ENCODE assay signal across 19 cellular contexts in genomic region chr10:69761320-69761719, GRCh38. TPM values are rescaled to one million over a fixed set of nuclear protein-coding genes. Genes with fewer than 3 reads are reported as not detected.
DNase-seq lines count a peak whose midpoint lies in the region; ATAC-seq and TF ChIP-seq lines count a peak whose summit lies in the region.
"Had no signal": no experiment of that assay in that cellular context is flagged by ENCODE, and none has a peak within 500 bp of the region (broad histone marks: within the 10 kb centered on the region; RNA-seq: fewer than 3 reads in every experiment).

No MANE protein-coding gene starts in this region.

- no peaks in the 10 kb centered on the region for H4K20me1 ChIP-seq in IMR-90 (ENCODE audit: insufficient read depth, low read length)
- H4K20me1 ChIP-seq in neural progenitor cell (ENCODE audit: low read depth), result no peaks in the 10 kb centered on the region
- no peaks in the 10 kb centered on the region for H4K20me1 ChIP-seq in osteoblast (ENCODE audit: insufficient read depth, low read length)
- H4K20me1 ChIP-seq: BLaER1 had no signal

- H3K9ac ChIP-seq in IMR-90 (ENCODE audit: low read depth, low read length), result no peak overlapping the region
- no peak overlapping the region for H3K9ac ChIP-seq in neural progenitor cell
- H3K9ac ChIP-seq: BLaER1 had no signal

- TF ChIP-seq RAD21 in IMR-90 (IDR thresholded peaks at IDR 0.05; ENCODE audit: low read length), result no peak

- no peak overlapping the region for H2AK9ac ChIP-seq in IMR-90 (replicated peaks; ENCODE audit: low read depth, low read length, poor library complexity)

- H2BK5ac ChIP-seq in IMR-90 (ENCODE audit: low read depth, low read length, poor library complexity, severe bottlenecking), result no peak overlapping the region

- no peak overlapping the region for H2BK20ac ChIP-seq in IMR-90 (ENCODE audit: low read depth, low read length)

- in situ Hi-C loops in IMR-90 (cut with MboI; ENCODE audit: low sequenced_read_pairs), result no loop called here

- no peak overlapping the region for H3K4ac ChIP-seq in IMR-90 (ENCODE audit: low read depth, low read length)

- no peak overlapping the region; the same call in 1 of the 2 replicates for H4K5ac ChIP-seq in IMR-90 (ENCODE audit: low read depth, low read length)

- H3K79me2 ChIP-seq in neural progenitor cell (ENCODE audit: low read depth), result no peaks in the 10 kb centered on the region
- no peaks in the 10 kb centered on the region for H3K79me2 ChIP-seq in osteoblast (ENCODE audit: insufficient read depth, low read length)

- H3K9me3 ChIP-seq in IMR-90 (ENCODE audit: control insufficient read depth, insufficient read depth, low read length) (no peaks in the 10 kb centered on the region), neural progenitor cell (ENCODE audit: low read depth) (no peaks in the 10 kb centered on the region), osteoblast (ENCODE audit: low read depth, low read length) (no peaks in the 10 kb centered on the region), MG63 (no peaks in the 10 kb centered on the region)
- H3K9me3 ChIP-seq: BE2C, BLaER1 had no signal

- peak overlapping the region; percentile 8; the same call in 1 of the 2 replicates for H2AK5ac ChIP-seq in IMR-90 (ENCODE audit: low read depth, low read length)

- TF ChIP-seq CTCF in IMR-90 (conservative IDR thresholded peaks at IDR 0.05; ENCODE audit: low read depth, low read length) (no peak), neural progenitor cell (IDR thresholded peaks at IDR 0.05) (no peak), osteoblast (IDR thresholded peaks at IDR 0.05; ENCODE audit: extremely low read depth, low read depth, low read length) (no peak), endothelial cell (IDR thresholded peaks at IDR 0.05; ENCODE audit: unreplicated experiment) (no peak)

- no peak for ATAC-seq in IMR-90 (ENCODE audit: low read depth)
- no peak for ATAC-seq in stimulated activated effector memory CD8-positive, alpha-beta T cell treated with anti-CD3 and anti-CD28 coated beads, Interleukin-12 subunit alpha, Interleukin-12 subunit beta, amount 100 ng/mL, for 72 hours

- H3K4me1 Mint-ChIP-seq in neural progenitor cell (peaks cover 14% of the 10 kb centered on the region), endothelial cell (ENCODE audit: unreplicated experiment) (no peaks in the 10 kb centered on the region)
- H3K4me1 Mint-ChIP-seq in stimulated activated effector memory CD8-positive, alpha-beta T cell treated with anti-CD3 and anti-CD28 coated beads, Interleukin-12 subunit alpha, Interleukin-12 subunit beta, amount 100 ng/mL, for 72 hours, result no peaks in the 10 kb centered on the region
- H3K4me1 Mint-ChIP-seq: CD14-positive monocyte; CD4-positive, alpha-beta memory T cell; CD4-positive, CD25-positive, alpha-beta regulatory T cell; CD8-positive, alpha-beta memory T cell had no signal

- dilution Hi-C loops in IMR-90 (cut with HindIII; ENCODE audit: low sequenced_read_pairs, unreplicated experiment), result no loop called here

- H3K36me3 Mint-ChIP-seq in neural progenitor cell (no peaks in the 10 kb centered on the region), endothelial cell (ENCODE audit: low read depth, unreplicated experiment) (no peaks in the 10 kb centered on the region)
- H3K36me3 Mint-ChIP-seq in stimulated activated effector memory CD8-positive, alpha-beta T cell treated with anti-CD3 and anti-CD28 coated beads, Interleukin-12 subunit alpha, Interleukin-12 subunit beta, amount 100 ng/mL, for 72 hours, result no peaks in the 10 kb centered on the region
- H3K36me3 Mint-ChIP-seq: CD14-positive monocyte; CD4-positive, alpha-beta memory T cell; CD4-positive, CD25-positive, alpha-beta regulatory T cell; CD8-positive, alpha-beta memory T cell had no signal

- POLR2A ChIA-PET in IMR-90 (lab: Charles Lee; ENCODE audit: unreplicated experiment), result no interaction called here

- H3F3A ChIP-seq in neural progenitor cell (ENCODE audit: low read depth), result no peaks in the 10 kb centered on the region

- H3K27ac Mint-ChIP-seq in neural progenitor cell, result peak overlapping the region; percentile 25
- H3K27ac Mint-ChIP-seq in endothelial cell (ENCODE audit: unreplicated experiment), result no peak overlapping the region
- no peak overlapping the region for H3K27ac Mint-ChIP-seq in stimulated activated effector memory CD8-positive, alpha-beta T cell treated with anti-CD3 and anti-CD28 coated beads, Interleukin-12 subunit alpha, Interleukin-12 subunit beta, amount 100 ng/mL, for 72 hours
- H3K27ac Mint-ChIP-seq: CD14-positive monocyte; CD4-positive, alpha-beta memory T cell; CD4-positive, CD25-positive, alpha-beta regulatory T cell; CD8-positive, alpha-beta memory T cell had no signal

- H3K4me3 ChIP-seq in IMR-90 (ENCODE audit: insufficient read depth, low read depth, low read length) (no peak overlapping the region), neural progenitor cell (no peak overlapping the region), osteoblast (ENCODE audit: insufficient read depth, low read length) (no peak overlapping the region), MG63 (no peak overlapping the region)
- H3K4me3 ChIP-seq: BLaER1 had no signal

- H3K9me1 ChIP-seq in IMR-90 (ENCODE audit: insufficient read depth, low read length), result peaks cover 6% of the 10 kb centered on the region; the same call in 1 of the 2 replicates

- no peak overlapping the region for H3K14ac ChIP-seq in IMR-90 (replicated peaks; ENCODE audit: low read depth, low read length)

- H4K8ac ChIP-seq in IMR-90 (ENCODE audit: low read depth in 2 of 2, low read length in 2 of 2), result no peak overlapping the region

- H3K27me3 ChIP-seq in IMR-90 (ENCODE audit: control insufficient read depth, insufficient read depth, low read length) (peaks cover 2% of the 10 kb centered on the region; the same call in 1 of the 2 replicates), neural progenitor cell (no peaks in the 10 kb centered on the region), osteoblast (ENCODE audit: insufficient read depth, low read length) (peaks cover 5% of the 10 kb centered on the region), MG63 (no peaks in the 10 kb centered on the region)
- H3K27me3 ChIP-seq: BE2C, BLaER1 had no signal

- H3K4me3 Mint-ChIP-seq in neural progenitor cell, result no peak overlapping the region
- H3K4me3 Mint-ChIP-seq in endothelial cell (ENCODE audit: unreplicated experiment), result no peak overlapping the region
- H3K4me3 Mint-ChIP-seq in stimulated activated effector memory CD8-positive, alpha-beta T cell treated with anti-CD3 and anti-CD28 coated beads, Interleukin-12 subunit alpha, Interleukin-12 subunit beta, amount 100 ng/mL, for 72 hours, result no peak overlapping the region
- H3K4me3 Mint-ChIP-seq: CD14-positive monocyte; CD4-positive, alpha-beta memory T cell; CD4-positive, CD25-positive, alpha-beta regulatory T cell; CD8-positive, alpha-beta memory T cell had no signal

- no peaks in the 10 kb centered on the region for H3K79me1 ChIP-seq in IMR-90 (ENCODE audit: low read depth in 1 of 2, low read length in 2 of 2)

- H3K4me1 ChIP-seq in IMR-90 (ENCODE audit: control insufficient read depth, insufficient read depth, low read length), result peaks cover 20% of the 10 kb centered on the region; the same call in 1 of the 2 replicates
- no peaks in the 10 kb centered on the region for H3K4me1 ChIP-seq in neural progenitor cell
- H3K4me1 ChIP-seq in osteoblast (ENCODE audit: insufficient read depth, low read length), result peaks cover 13% of the 10 kb centered on the region

- H3K36me3 ChIP-seq in IMR-90 (ENCODE audit: control insufficient read depth, insufficient read depth, low read length) (no peaks in the 10 kb centered on the region), neural progenitor cell (no peaks in the 10 kb centered on the region), osteoblast (ENCODE audit: insufficient read depth, low read length) (no peaks in the 10 kb centered on the region), MG63 (no peaks in the 10 kb centered on the region)
- H3K36me3 ChIP-seq: BE2C, BLaER1 had no signal

- H3K4me2 ChIP-seq in IMR-90 (ENCODE audit: low read depth, low read length), result no peak overlapping the region
- no peak overlapping the region for H3K4me2 ChIP-seq in neural progenitor cell
- H3K4me2 ChIP-seq in osteoblast (ENCODE audit: insufficient read depth, low read length), result no peak overlapping the region
- H3K4me2 ChIP-seq: BLaER1 had no signal

- CTCF ChIA-PET in IMR-90 (lab: Yijun Ruan, JAX), result no interaction called here

- H2AFZ ChIP-seq in IMR-90 (replicated peaks; ENCODE audit: low read length, poor library complexity) (no peak overlapping the region), neural progenitor cell (replicated peaks) (no peak overlapping the region), osteoblast (ENCODE audit: low read length) (no peak overlapping the region)

- 83% methylated on average over 1 of the region's 4 CpGs; no CpG with 5 or more reads in 1 of the 2 experiments for WGBS in IMR-90 (ENCODE audit: extremely low coverage in 2 of 2, insufficient read length in 1 of 2), 2 experiments

- H3K56ac ChIP-seq in IMR-90 (ENCODE audit: extremely low read depth, insufficient read depth, low read length), result no peak overlapping the region

- intact Hi-C loops in IMR-90 (cut with micrococcal nuclease), result no loop called here

- peaks cover 5% of the 10 kb centered on the region for H3K27me3 Mint-ChIP-seq in neural progenitor cell (ENCODE audit: insufficient read depth, low read depth)
- H3K27me3 Mint-ChIP-seq in endothelial cell (ENCODE audit: unreplicated experiment), result peaks cover 8% of the 10 kb centered on the region

- DNase-seq in IMR-90 (no peak), neural progenitor cell (ENCODE audit: low spot score) (no peak), osteoblast (ENCODE audit: insufficient read length, low spot score, missing footprints) (peak; percentile 21), endothelial cell (ENCODE audit: low spot score) (no peak), MG63 (no peak)
- DNase-seq in stimulated activated effector memory CD8-positive, alpha-beta T cell treated with anti-CD3 and anti-CD28 coated beads, Interleukin-12 subunit alpha, Interleukin-12 subunit beta, amount 100 ng/mL, for 72 hours (ENCODE audit: low spot score in 2 of 2), result no peak
- no peak for DNase-seq in stimulated activated CD4-positive, alpha-beta T cell treated with anti-CD3 and anti-CD28 coated beads, Interleukin-15, amount 100 ng/mL, for 24 hours
- DNase-seq: 8988T; ACHN; BE2C; C1 segment of cervical spinal cord; CD4-positive, alpha-beta memory T cell; CD4-positive, CD25-positive, alpha-beta regulatory T cell; CD8-positive, alpha-beta memory T cell; COR-L47; DMS79 treated with DMSO at 0.1 percent for 48 hours; GF-D8 had no signal

- H3K23ac ChIP-seq in IMR-90 (ENCODE audit: low read depth, low read length), result no peak overlapping the region

- H3K27ac ChIP-seq in IMR-90 (ENCODE audit: insufficient read depth, low read length), result no peak overlapping the region
- no peak overlapping the region for H3K27ac ChIP-seq in neural progenitor cell
- H3K27ac ChIP-seq in osteoblast (ENCODE audit: low read depth, low read length), result no peak overlapping the region
- H3K27ac ChIP-seq: BLaER1 had no signal

- H4K91ac ChIP-seq in IMR-90 (ENCODE audit: insufficient read depth, low read depth, low read length), result no peak overlapping the region

- no peak overlapping the region for H2BK120ac ChIP-seq in IMR-90 (ENCODE audit: low read depth, low read length)

- H3K18ac ChIP-seq in IMR-90 (ENCODE audit: low read depth, low read length), result no peak overlapping the region

- H3K9me3 Mint-ChIP-seq in neural progenitor cell (no peaks in the 10 kb centered on the region), endothelial cell (ENCODE audit: unreplicated experiment) (no peaks in the 10 kb centered on the region)
- no peaks in the 10 kb centered on the region for H3K9me3 Mint-ChIP-seq in stimulated activated effector memory CD8-positive, alpha-beta T cell treated with anti-CD3 and anti-CD28 coated beads, Interleukin-12 subunit alpha, Interleukin-12 subunit beta, amount 100 ng/mL, for 72 hours
- H3K9me3 Mint-ChIP-seq: CD14-positive monocyte; CD4-positive, alpha-beta memory T cell; CD4-positive, CD25-positive, alpha-beta regulatory T cell; CD8-positive, alpha-beta memory T cell had no signal

- no peak overlapping the region for H2BK15ac ChIP-seq in IMR-90 (ENCODE audit: low read depth, low read length)

- no peak for TF ChIP-seq POLR2A in IMR-90 (IDR thresholded peaks at IDR 0.05; ENCODE audit: low read depth, low read length)

- no TSS peak for BruUV-seq in IMR-90 (replicated peaks; lab: Mats Ljungman, UMichigan)

RNA-seq across cellular contexts. Expression of gene COL13A1, which starts 40.4 kb away (rescaled TPM):
- total RNA-seq in IMR-90 (2012; rRNA removed), result 10.8 and 12.2 TPM in 2 replicates
- polyA plus RNA-seq in IMR-90 (2012; rRNA removed), result 31.3 and 32.0 TPM in 2 replicates
- 19.3 and 25.7 TPM in 2 replicates for polyA plus RNA-seq in IMR-90 (2012; cell fraction: cytosol; rRNA removed)
- polyA plus RNA-seq in IMR-90 (2012; cell fraction: nucleus; rRNA removed; ENCODE audit: low replicate concordance), result 64.7 and 77.6 TPM in 2 replicates
- 1.3 and 9.5 TPM in 2 replicates for total RNA-seq in neural progenitor cell (ENCODE audit: low replicate concordance)
- 1.1 and 1.8 TPM in 2 replicates for total RNA-seq in osteoblast
- 22.6 TPM for total RNA-seq in endothelial cell (ENCODE audit: unreplicated experiment)
- 8.6 and 9.1 TPM in 2 replicates for total RNA-seq in MG63 (2014; rRNA removed; shearing (Covaris generic); ENCODE audit: low replicate concordance)
- total RNA-seq: CD4-positive, alpha-beta memory T cell; CD4-positive, CD25-positive, alpha-beta regulatory T cell; CD8-positive, alpha-beta memory T cell had no signal
- polyA plus RNA-seq: CD14-positive monocyte; CD4-positive, alpha-beta memory T cell; CD4-positive, CD25-positive, alpha-beta regulatory T cell; CD8-positive, alpha-beta memory T cell had no signal
